12 cellular contexts compared by ENCODE assay signal in the genomic region with DNA sequence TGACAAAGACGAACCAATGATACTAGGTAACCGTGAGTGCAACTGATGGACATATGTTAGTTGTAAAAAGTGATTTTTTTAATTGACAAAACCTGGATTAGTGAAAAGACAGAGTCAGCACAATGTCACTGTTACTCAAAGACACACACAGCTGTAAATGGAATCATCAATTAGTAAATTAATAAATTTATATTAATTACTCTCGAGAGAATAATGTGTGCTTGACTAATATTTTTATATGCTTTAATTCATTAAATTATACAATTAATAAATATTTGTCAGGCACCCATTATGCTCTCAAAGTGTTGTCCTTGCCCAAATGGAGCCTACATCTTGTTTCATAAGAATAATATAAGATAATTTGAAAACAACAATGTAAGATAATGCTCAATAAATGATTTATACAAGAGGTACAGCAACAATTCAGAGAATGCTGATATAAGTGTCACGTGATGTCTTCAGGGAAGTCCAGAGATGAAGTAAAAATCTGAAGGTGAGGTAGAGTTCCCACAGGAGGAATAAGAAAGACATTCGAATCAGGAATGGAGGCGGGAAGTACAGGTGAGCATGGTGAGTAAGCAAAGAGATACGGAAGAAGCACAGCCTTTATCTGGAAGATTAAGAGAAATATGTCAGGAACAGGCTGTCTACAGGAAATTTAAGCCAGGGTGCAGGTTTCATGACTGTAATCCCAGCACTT.
A peak's percentile ranks its signal among the peaks of the same experiment; 100 is the strongest.
DNase-seq lines count a peak whose midpoint lies in the region; TF ChIP-seq lines count a peak whose summit lies in the region.
"Had no signal": no experiment of that assay in that cellular context is flagged by ENCODE, and none has a peak within 500 bp of the region (broad histone marks: within the 10 kb centered on the region; RNA-seq: fewer than 3 reads in every experiment).

No MANE protein-coding gene starts in this region.

- H3K27me3 ChIP-seq in GM23248 (replicated peaks; ENCODE audit: insufficient read depth) = no peaks in the 10 kb centered on the region
- no peaks in the 10 kb centered on the region for H3K27me3 ChIP-seq in prostate gland (replicated peaks; ENCODE audit: insufficient read depth)
- H3K27me3 ChIP-seq in H7 (ENCODE audit: control insufficient read depth, insufficient read depth, low read length) = no peaks in the 10 kb centered on the region

- H3K9me3 ChIP-seq in GM23248 (ENCODE audit: low read depth) (no peaks in the 10 kb centered on the region), OCI-LY7 (ENCODE audit: low read length) (no peaks in the 10 kb centered on the region), prostate gland (no peaks in the 10 kb centered on the region)
- H3K9me3 ChIP-seq: SK-N-SH had no signal

- no peaks in the 10 kb centered on the region for H4K20me1 ChIP-seq in GM23248 (ENCODE audit: insufficient read depth)
- no peaks in the 10 kb centered on the region for H4K20me1 ChIP-seq in OCI-LY7 (ENCODE audit: insufficient read depth, low read length)

- H3K4me1 ChIP-seq in GM23248 (ENCODE audit: insufficient read depth) = peaks cover 35% of the 10 kb centered on the region
- no peaks in the 10 kb centered on the region for H3K4me1 ChIP-seq in OCI-LY7 (ENCODE audit: insufficient read depth, low read length, poor library complexity, severe bottlenecking)
- H3K4me1 ChIP-seq in prostate gland (replicated peaks) = no peaks in the 10 kb centered on the region

- H3K79me2 ChIP-seq in GM23248 (ENCODE audit: insufficient read depth) = no peaks in the 10 kb centered on the region
- no peaks in the 10 kb centered on the region for H3K79me2 ChIP-seq in OCI-LY7 (ENCODE audit: insufficient read depth, low read depth, low read length)

- H3K9ac ChIP-seq in GM23248 = no peak overlapping the region
- H3K9ac ChIP-seq: SK-N-SH had no signal

- no peak for DNase-seq in GM23248
- DNase-seq in OCI-LY7 (ENCODE audit: low spot score) = no peak
- DNase-seq in epithelial cell of prostate (ENCODE audit: low read depth, low spot score) = no peak
- no peak for DNase-seq in prostate gland (ENCODE audit: low spot score)
- DNase-seq in NCI-H446 treated with DMSO at 0.1 percent for 48 hours (lab: John Stamatoyannopoulos, UW) = no peak
- DNase-seq in stimulated activated CD4-positive, alpha-beta T cell treated with anti-CD3 and anti-CD28 coated beads, Interleukin-4, amount 100 ng/mL, for 4 hours = no peak
- no peak for DNase-seq in H7
- DNase-seq: CD8-positive, alpha-beta memory T cell; KBM-7; NCI-H1048; NCI-H2107 had no signal

- H3F3A ChIP-seq in GM23248 (ENCODE audit: insufficient read depth) = peaks cover 13% of the 10 kb centered on the region

- H2AFZ ChIP-seq in GM23248 = no peak overlapping the region
- H2AFZ ChIP-seq in OCI-LY7 (ENCODE audit: low read length) = 0 out of 2 replicates have a peak overlapping the region, but pooled peaks have one; percentile 45

- in situ Hi-C loops in GM23248 (cut with MboI) = loop anchor here (10.0 kb wide), 1 partner anchor 164 kb away; a partner anchor contains a TSS

- BruUV-seq in OCI-LY7 (replicated peaks; lab: Mats Ljungman, UMichigan) = no TSS peak

- TF ChIP-seq POLR2A in prostate gland (IDR thresholded peaks at IDR 0.05) = no peak

- H3K36me3 ChIP-seq in GM23248 (ENCODE audit: low read depth) = no peaks in the 10 kb centered on the region
- no peaks in the 10 kb centered on the region for H3K36me3 ChIP-seq in OCI-LY7 (ENCODE audit: insufficient read depth, low read length)
- no peaks in the 10 kb centered on the region for H3K36me3 ChIP-seq in prostate gland
- no peaks in the 10 kb centered on the region for H3K36me3 ChIP-seq in H7 (replicated peaks; ENCODE audit: control insufficient read depth, insufficient read depth, low read length)

- POLR2A ChIA-PET in OCI-LY7 (lab: Charles Lee) = interaction anchor here (1.4 kb wide), 1 partner anchor 18 kb away, joined by 8 read pairs; no protein-coding TSS in a partner anchor

- 72% methylated on average over 7 of the region's 7 CpGs for WGBS in GM23248 (ENCODE audit: low coverage in 1 of 2, low lambda C conversion rate in 2 of 2, missing lambda C conversion rate in 2 of 2), 2 experiments
- WGBS in prostate gland = 77% methylated on average over 7 of the region's 7 CpGs

- intact Hi-C loops in OCI-LY7 (cut with micrococcal nuclease; ENCODE audit: unreplicated experiment) (no loop called here), prostate gland (cut with DNase I) (no loop called here)

- H3K4me3 ChIP-seq in GM23248 = no peak overlapping the region
- H3K4me3 ChIP-seq in OCI-LY7 (ENCODE audit: low read depth, low read length, poor library complexity, severe bottlenecking) = no peak overlapping the region
- no peak overlapping the region for H3K4me3 ChIP-seq in prostate gland
- H3K4me3 ChIP-seq in H7 (ENCODE audit: insufficient read depth, low read depth, low read length) = no peak overlapping the region

- H3K4me2 ChIP-seq in GM23248 (ENCODE audit: unreplicated experiment) (peak overlapping the region; percentile 52), OCI-LY7 (ENCODE audit: low read length) (no peak overlapping the region)

- H3K9me2 ChIP-seq in GM23248 (ENCODE audit: insufficient read depth) (no peaks in the 10 kb centered on the region), OCI-LY7 (ENCODE audit: insufficient read depth, low read length) (no peaks in the 10 kb centered on the region)
- H3K9me2 ChIP-seq: SK-N-SH had no signal

- CTCF ChIA-PET in OCI-LY7 (lab: Charles Lee; ENCODE audit: unreplicated experiment) = no interaction called here

- TF ChIP-seq CTCF in OCI-LY7 (conservative IDR thresholded peaks at IDR 0.05; ENCODE audit: low read length) (no peak), prostate gland (IDR thresholded peaks at IDR 0.05) (no peak)

- H3K27ac ChIP-seq in GM23248 (no peak overlapping the region), OCI-LY7 (ENCODE audit: low read depth, low read length, poor library complexity, severe bottlenecking) (no peak overlapping the region), epithelial cell of prostate (peak overlapping the region; percentile 40), prostate gland (peak overlapping the region; percentile 24 to 45)

Comparison
In these comparisons a context has a peak if more than half of its experiments do, and no peak if none do; other contexts are left out.
1. H3K27ac ChIP-seq: peak in epithelial cell of prostate (single experiment) and prostate gland (2 of 2); none in GM23248 (single experiment) and OCI-LY7 (single experiment).